Comparison of ENCODE assay signal across 1 cellular context in the genomic region with DNA sequence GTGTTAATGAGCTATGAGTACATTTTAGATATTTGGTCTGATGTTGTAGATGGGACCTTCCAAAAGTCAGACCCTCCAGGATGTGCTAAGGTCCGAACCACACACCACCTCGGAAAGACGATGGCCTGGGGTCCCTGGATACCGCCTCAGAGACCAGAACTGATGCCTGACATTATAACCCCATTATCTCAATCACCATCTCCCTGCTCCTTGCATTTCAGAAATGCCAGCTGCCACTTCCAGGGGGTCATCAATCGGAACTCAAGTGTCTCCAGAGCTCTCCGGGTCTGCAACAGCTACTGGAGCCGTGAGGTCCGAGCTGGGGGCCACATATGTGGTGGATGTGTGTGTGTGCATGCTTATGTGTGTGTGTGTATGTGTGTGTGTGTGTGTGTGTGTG.
TF ChIP-seq lines count a peak whose summit lies in the region.

No MANE protein-coding gene starts in this region.

TF ChIP-seq in HEK293, 187 proteins besides CTCF, POLR2A, EP300 and RAD21:
- TF ChIP-seq ZNF777 (tag by site-specific recombination; IDR thresholded peaks at IDR 0.05; ENCODE audit: borderline replicate concordance) (no peak), ZNF138 (tag by site-specific recombination; IDR thresholded peaks at IDR 0.05; ENCODE audit: borderline replicate concordance) (no peak), ZBTB10 (tag by site-specific recombination; IDR thresholded peaks at IDR 0.05) (no peak)
- TF ChIP-seq, protein P1, sequence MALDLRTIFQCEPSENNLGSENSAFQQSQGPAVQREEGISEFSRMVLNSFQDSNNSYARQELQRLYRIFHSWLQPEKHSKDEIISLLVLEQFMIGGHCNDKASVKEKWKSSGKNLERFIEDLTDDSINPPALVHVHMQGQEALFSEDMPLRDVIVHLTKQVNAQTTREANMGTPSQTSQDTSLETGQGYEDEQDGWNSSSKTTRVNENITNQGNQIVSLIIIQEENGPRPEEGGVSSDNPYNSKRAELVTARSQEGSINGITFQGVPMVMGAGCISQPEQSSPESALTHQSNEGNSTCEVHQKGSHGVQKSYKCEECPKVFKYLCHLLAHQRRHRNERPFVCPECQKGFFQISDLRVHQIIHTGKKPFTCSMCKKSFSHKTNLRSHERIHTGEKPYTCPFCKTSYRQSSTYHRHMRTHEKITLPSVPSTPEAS (tag by site-specific recombination; IDR thresholded peaks at IDR 0.05): peak; percentile 79
